18 cellular contexts compared by ENCODE assay signal in genomic region chr12:132513070-132513398, GRCh38. TPM values are rescaled to one million over a fixed set of nuclear protein-coding genes. Genes with fewer than 3 reads are reported as not detected.
DNase-seq lines count a peak whose midpoint lies in the region; ATAC-seq and TF ChIP-seq lines count a peak whose summit lies in the region.
"Had no signal": no experiment of that assay in that cellular context is flagged by ENCODE, and none has a peak within 500 bp of the region (broad histone marks: within the 10 kb centered on the region; RNA-seq: fewer than 3 reads in every experiment).

No MANE protein-coding gene starts in this region.

- ATAC-seq in sciatic nerve, result peak; percentile 61
- no peak for ATAC-seq in GM18858 (IDR thresholded peaks at IDR 0.05; ENCODE audit: unreplicated experiment)
- ATAC-seq in HG03159 (IDR thresholded peaks at IDR 0.05; ENCODE audit: unreplicated experiment), result no peak
- ATAC-seq: activated CD4-positive, alpha-beta T cell treated with anti-CD3 and anti-CD28 coated beads for 36 hours had no signal

- H3K27ac ChIP-seq in RWPE1, result peak overlapping the region; percentile 74
- H3K27ac ChIP-seq: neutrophil, uterus had no signal

- CTCF ChIA-PET in BJ (lab: Yijun Ruan, JAX) (interaction anchor here (0.5 to 2.8 kb wide), 6 partner anchors 11 to 102 kb away, joined by 3 to 9 read pairs (median 4); no protein-coding TSS in a partner anchor), RWPE1 (lab: Yijun Ruan, JAX) (interaction anchor here (1.4 kb wide), 1 partner anchor 11 kb away, joined by 3 read pairs; no protein-coding TSS in a partner anchor)

- no peaks in the 10 kb centered on the region for H3K27me3 ChIP-seq in BJ (ENCODE audit: control insufficient read depth, insufficient read depth, low read length)
- H3K27me3 ChIP-seq: BE2C, neutrophil, uterus had no signal

- H3K4me3 ChIP-seq in BJ (ENCODE audit: low read depth, low read length), result no peak overlapping the region
- H3K4me3 ChIP-seq: uterus had no signal

- intact Hi-C loops in sciatic nerve (cut with DNase I), result no loop called here

- peaks cover 1% of the 10 kb centered on the region for H3K36me3 ChIP-seq in BJ (ENCODE audit: control insufficient read depth, insufficient read depth, low read length)
- H3K36me3 ChIP-seq: uterus had no signal

- POLR2A ChIA-PET in BJ (lab: Charles Lee) (no interaction called here), RWPE1 (lab: Yijun Ruan, JAX; ENCODE audit: low non-redundant PET) (interaction anchor here (0.5 kb wide), 2 partner anchors 50 to 66 kb away, joined by 3 read pairs; no protein-coding TSS in a partner anchor)

- TF ChIP-seq CTCF in BJ (IDR thresholded peaks at IDR 0.05; ENCODE audit: insufficient read depth, low read depth, low read length) (no peak), RWPE1 (conservative IDR thresholded peaks at IDR 0.05; ENCODE audit: low read depth) (no peak)

- DNase-seq in BJ (ENCODE audit: low read depth), result peak; percentile 2
- DNase-seq in RWPE1 (ENCODE audit: low spot score), result no peak
- DNase-seq in fibroblast of gingiva (ENCODE audit: low read depth), result peak; percentile 48
- DNase-seq in sciatic nerve (ENCODE audit: low spot score), result no peak
- DNase-seq in NCI-H1436 (lab: John Stamatoyannopoulos, UW), result no peak
- no peak for DNase-seq in NCI-H524 treated with DMSO at 0.1 percent for 48 hours (lab: John Stamatoyannopoulos, UW)
- DNase-seq: activated CD4-positive, alpha-beta T cell treated with anti-CD3 and anti-CD28 coated beads for 36 hours; activated naive CD4-positive, alpha-beta T cell treated with anti-CD3 and anti-CD28 coated beads, Interleukin-2, amount 50 U/mL, for 16 hours; BE2C; cerebellar nuclear complex; DMS 273 treated with DMSO at 0.1 percent for 48 hours; NCI-H146; NCI-H446 treated with DMSO at 0.1 percent for 48 hours; stimulated activated CD4-positive, alpha-beta T cell treated with anti-CD3 and anti-CD28 coated beads, Interleukin-4, amount 100 ng/mL, for 4 hours; uterus had no signal

RNA-seq across cellular contexts. Expression of gene FBRSL1, which starts 23.1 kb away (rescaled TPM):
- 1.0 and 1.4 TPM in 2 replicates for polyA plus RNA-seq in BJ (2011; rRNA removed)
- polyA minus RNA-seq in BJ (2011; rRNA and poly(A)+ RNA removed), result 1.0 and 4.2 TPM in 2 replicates
- total RNA-seq in sciatic nerve, result 43.7 TPM

Comparison
In these comparisons a context has a peak if more than half of its experiments do, and no peak if none do; other contexts are left out.
1. DNase-seq: peak in BJ (single experiment) and fibroblast of gingiva (single experiment); none in RWPE1 (single experiment), sciatic nerve (single experiment), NCI-H1436 (single experiment) and NCI-H524 treated with DMSO at 0.1 percent for 48 hours (single experiment).